10 cellular contexts compared by ENCODE assay signal in the genomic region with DNA sequence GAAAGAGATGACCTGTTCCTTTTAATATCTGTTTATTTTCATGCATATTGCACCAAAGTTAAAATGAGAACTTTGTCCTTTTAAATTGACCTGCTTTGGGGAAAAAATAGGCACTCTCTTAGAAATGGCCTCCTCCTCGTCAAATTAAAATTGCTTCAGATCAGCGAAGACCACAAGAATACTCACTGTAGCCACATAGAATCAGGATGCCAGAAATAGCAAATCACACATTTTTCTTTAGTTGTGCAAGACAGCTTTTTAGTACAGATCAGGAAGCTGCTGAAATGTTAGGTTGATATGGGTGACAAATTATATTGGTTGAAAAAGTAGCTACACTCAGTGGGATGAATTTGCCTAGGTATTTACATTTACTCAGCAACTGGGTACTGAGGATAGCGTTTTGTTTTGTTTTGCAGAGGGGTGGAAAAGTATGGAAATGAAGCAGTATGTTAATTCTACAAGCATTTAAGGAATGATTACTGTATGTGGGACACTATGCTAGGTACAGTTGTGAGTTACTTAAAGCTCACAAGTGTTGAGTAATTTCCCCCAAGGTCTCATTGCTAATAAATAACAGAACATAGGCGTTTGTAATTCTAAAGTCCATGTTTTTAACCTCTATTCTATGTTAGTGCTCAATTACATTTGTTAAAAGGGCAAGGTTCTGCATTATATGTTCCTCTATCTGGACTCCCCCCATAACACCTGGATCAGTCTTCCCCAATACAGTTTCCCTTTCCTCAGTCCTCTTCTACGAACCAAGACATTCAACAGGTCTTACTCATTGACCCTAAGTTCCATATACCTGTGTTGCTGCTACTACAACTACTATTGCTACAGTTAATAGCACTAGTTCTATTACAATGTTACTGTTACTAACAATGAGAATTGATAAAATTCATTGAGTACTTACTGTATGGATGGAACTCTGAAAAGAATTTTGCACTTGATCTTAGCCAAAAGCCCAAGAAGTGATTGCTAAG.
DNase-seq lines count a peak whose midpoint lies in the region; ATAC-seq and TF ChIP-seq lines count a peak whose summit lies in the region.
"Had no signal": no experiment of that assay in that cellular context is flagged by ENCODE, and none has a peak within 500 bp of the region (broad histone marks: within the 10 kb centered on the region; RNA-seq: fewer than 3 reads in every experiment).

No MANE protein-coding gene starts in this region.

- H3K4me3 Mint-ChIP-seq in activated T-helper 1 cell treated with anti-CD3 and anti-CD28 coated beads, Interleukin-12 subunit alpha, Interleukin-12 subunit beta, Interleukin-2, Interleukin-4 antibody, amounts not matched to agents 30 ng/mL and 10 ng/mL and 1 ng/mL, durations not matched to agents 14 hours and 24 hours and 36 hours: peak overlapping the region; percentile 30
- peak overlapping the region; percentile 80 for H3K4me3 Mint-ChIP-seq in natural killer cell

- no peaks in the 10 kb centered on the region for H3K36me3 ChIP-seq in gastroesophageal sphincter
- no peaks in the 10 kb centered on the region for H3K36me3 ChIP-seq in Peyer's patch

- H3K9me3 Mint-ChIP-seq in activated T-helper 1 cell treated with anti-CD3 and anti-CD28 coated beads, Interleukin-12 subunit alpha, Interleukin-12 subunit beta, Interleukin-2, Interleukin-4 antibody, amounts not matched to agents 30 ng/mL and 10 ng/mL and 1 ng/mL, durations not matched to agents 14 hours and 24 hours and 36 hours: no peaks in the 10 kb centered on the region
- no peaks in the 10 kb centered on the region for H3K9me3 Mint-ChIP-seq in natural killer cell

- H3K36me3 Mint-ChIP-seq in activated T-helper 1 cell treated with anti-CD3 and anti-CD28 coated beads, Interleukin-12 subunit alpha, Interleukin-12 subunit beta, Interleukin-2, Interleukin-4 antibody, amounts not matched to agents 30 ng/mL and 10 ng/mL and 1 ng/mL, durations not matched to agents 14 hours and 24 hours and 36 hours (ENCODE audit: low read depth): no peaks in the 10 kb centered on the region
- H3K36me3 Mint-ChIP-seq in natural killer cell: no peaks in the 10 kb centered on the region

- H3K27me3 ChIP-seq in gastroesophageal sphincter (no peaks in the 10 kb centered on the region), Peyer's patch (no peaks in the 10 kb centered on the region)

- H3K4me3 ChIP-seq in gastroesophageal sphincter (no peak overlapping the region), Peyer's patch (no peak overlapping the region)

- H3K27ac Mint-ChIP-seq in activated T-helper 1 cell treated with anti-CD3 and anti-CD28 coated beads, Interleukin-12 subunit alpha, Interleukin-12 subunit beta, Interleukin-2, Interleukin-4 antibody, amounts not matched to agents 30 ng/mL and 10 ng/mL and 1 ng/mL, durations not matched to agents 14 hours and 24 hours and 36 hours: peak overlapping the region; percentile 41
- peak overlapping the region; percentile 88 to 93 for H3K27ac Mint-ChIP-seq in natural killer cell

- H3K9me3 ChIP-seq in gastroesophageal sphincter: no peaks in the 10 kb centered on the region
- H3K9me3 ChIP-seq in Peyer's patch: no peaks in the 10 kb centered on the region

- H3K4me1 ChIP-seq in gastroesophageal sphincter (no peaks in the 10 kb centered on the region), Peyer's patch (no peaks in the 10 kb centered on the region)

- CTCF ChIA-PET in RWPE1 (lab: Yijun Ruan, JAX): interaction anchor here (0.6 kb wide), 1 partner anchor 114 kb away, joined by 3 read pairs; no protein-coding TSS in a partner anchor

- ATAC-seq in GM18868 (IDR thresholded peaks at IDR 0.05; ENCODE audit: unreplicated experiment) (peak; percentile 28), HG03175 (IDR thresholded peaks at IDR 0.05; ENCODE audit: unreplicated experiment) (peak; percentile 60), natural killer cell (peak; percentile 78 to 85 (median 80)), gastroesophageal sphincter (no peak)

- TF ChIP-seq CTCF in natural killer cell (IDR thresholded peaks at IDR 0.05): no peak
- TF ChIP-seq CTCF in gastroesophageal sphincter (IDR thresholded peaks at IDR 0.05): no peak
- TF ChIP-seq CTCF in Peyer's patch (IDR thresholded peaks at IDR 0.05): no peak
- TF ChIP-seq CTCF in RWPE1 (conservative IDR thresholded peaks at IDR 0.05; ENCODE audit: low read depth): no peak

- intact Hi-C loops in activated T-helper 1 cell treated with anti-CD3 and anti-CD28 coated beads, Interleukin-12 subunit alpha, Interleukin-12 subunit beta, Interleukin-2, Interleukin-4 antibody, amounts not matched to agents 30 ng/mL and 10 ng/mL and 1 ng/mL, durations not matched to agents 14 hours and 24 hours and 36 hours (cut with micrococcal nuclease): loop anchor here (1.0 to 5.0 kb wide), 2 partner anchors 220 to 235 kb away; no protein-coding TSS in a partner anchor
- intact Hi-C loops in natural killer cell (cut with micrococcal nuclease) (loop anchor here (2.0 to 10.0 kb wide), 4 partner anchors 15 to 197 kb away; no protein-coding TSS in a partner anchor), posterior vena cava (cut with DNase I) (no loop called here)

- TF ChIP-seq EP300 in gastroesophageal sphincter (IDR thresholded peaks at IDR 0.05): no peak

- H3K27me3 Mint-ChIP-seq in activated T-helper 1 cell treated with anti-CD3 and anti-CD28 coated beads, Interleukin-12 subunit alpha, Interleukin-12 subunit beta, Interleukin-2, Interleukin-4 antibody, amounts not matched to agents 30 ng/mL and 10 ng/mL and 1 ng/mL, durations not matched to agents 14 hours and 24 hours and 36 hours (ENCODE audit: insufficient read depth): no peaks in the 10 kb centered on the region
- no peaks in the 10 kb centered on the region for H3K27me3 Mint-ChIP-seq in natural killer cell (ENCODE audit: low read depth in 2 of 2)

- no peak for TF ChIP-seq POLR2A in gastroesophageal sphincter (IDR thresholded peaks at IDR 0.05)
- no peak for TF ChIP-seq POLR2A in Peyer's patch (IDR thresholded peaks at IDR 0.05)

- H3K4me1 Mint-ChIP-seq in activated T-helper 1 cell treated with anti-CD3 and anti-CD28 coated beads, Interleukin-12 subunit alpha, Interleukin-12 subunit beta, Interleukin-2, Interleukin-4 antibody, amounts not matched to agents 30 ng/mL and 10 ng/mL and 1 ng/mL, durations not matched to agents 14 hours and 24 hours and 36 hours (ENCODE audit: low read depth): peaks cover 59% of the 10 kb centered on the region
- H3K4me1 Mint-ChIP-seq in natural killer cell: peaks cover 38 to 47% of the 10 kb centered on the region in 2 donors

- WGBS in gastroesophageal sphincter (ENCODE audit: low coverage in 1 of 2), 2 donors: 56 to 64% methylated on average over 5 of the region's 5 CpGs

- POLR2A ChIA-PET in RWPE1 (lab: Yijun Ruan, JAX; ENCODE audit: low non-redundant PET): no interaction called here

- DNase-seq in activated T-helper 1 cell treated with anti-CD3 and anti-CD28 coated beads, Interleukin-12 subunit alpha, Interleukin-12 subunit beta, Interleukin-2, Interleukin-4 antibody, amounts not matched to agents 30 ng/mL and 10 ng/mL and 1 ng/mL, durations not matched to agents 14 hours and 24 hours and 36 hours (ENCODE audit: low spot score): no peak
- DNase-seq in natural killer cell: no peak
- DNase-seq in Peyer's patch: no peak
- DNase-seq in RWPE1 (ENCODE audit: low spot score): no peak
- no peak for DNase-seq in posterior vena cava (ENCODE audit: low spot score)
- DNase-seq: NCI-H187 treated with DMSO at 0.1 percent for 48 hours had no signal

- H3K27ac ChIP-seq in gastroesophageal sphincter (no peak overlapping the region), Peyer's patch (no peak overlapping the region), RWPE1 (no peak overlapping the region)
- H3K27ac ChIP-seq: epithelial cell of prostate had no signal

Comparison
In these comparisons a context has a peak if more than half of its experiments do, and no peak if none do; other contexts are left out.
1. intact Hi-C loops: an anchor here in activated T-helper 1 cell treated with anti-CD3 and anti-CD28 coated beads, Interleukin-12 subunit alpha, Interleukin-12 subunit beta, Interleukin-2, Interleukin-4 antibody, amounts not matched to agents 30 ng/mL and 10 ng/mL and 1 ng/mL, durations not matched to agents 14 hours and 24 hours and 36 hours (1.0 to 5.0 kb wide) and natural killer cell (2.0 to 10.0 kb wide); none called in posterior vena cava.